ENCODE assay signal across 8 cellular contexts in the genomic region with DNA sequence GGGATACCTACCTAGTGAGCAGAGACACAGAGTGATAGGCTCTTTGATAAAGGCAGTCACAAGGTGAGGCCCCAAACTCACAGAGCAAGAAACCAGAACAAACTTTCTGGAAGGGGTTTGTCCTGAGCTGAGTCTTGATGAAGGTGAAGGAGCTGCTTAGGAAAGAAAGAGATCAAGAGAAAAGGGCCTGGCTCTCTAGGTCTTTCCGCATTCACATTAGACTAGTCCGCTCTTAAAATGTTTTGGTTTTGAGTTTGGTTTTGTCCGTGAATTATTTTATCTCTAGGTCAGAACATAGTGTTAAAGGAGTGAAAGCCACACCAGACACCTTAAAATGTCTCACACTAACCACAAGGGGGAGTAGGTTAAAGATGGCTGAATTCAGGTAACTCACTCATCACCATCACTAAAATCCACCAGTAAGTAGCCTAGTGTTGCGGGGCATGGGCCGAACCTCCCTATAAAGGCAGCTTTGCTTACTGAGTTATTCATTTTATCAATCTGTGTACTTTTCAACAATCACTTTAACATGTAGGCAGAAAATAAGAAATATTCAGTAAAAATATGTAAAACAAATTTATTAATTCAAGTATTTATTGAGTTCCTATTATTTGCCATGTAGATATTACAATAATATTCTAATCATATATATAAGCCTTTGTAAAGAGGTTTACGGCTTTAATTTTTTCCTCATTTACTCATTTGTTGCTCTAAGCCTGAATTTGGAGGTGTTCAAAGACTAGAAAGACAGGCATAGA.
DNase-seq lines count a peak whose midpoint lies in the region; ATAC-seq and TF ChIP-seq lines count a peak whose summit lies in the region.

No MANE protein-coding gene starts in this region.

- no peaks in the 10 kb centered on the region for H3K36me3 Mint-ChIP-seq in activated T-cell treated with anti-CD3 and anti-CD28 coated beads, Interleukin-2, amount 50 U/mL, for 24 hours (ENCODE audit: low read depth)

- H3K4me2 ChIP-seq in osteoblast (ENCODE audit: insufficient read depth, low read length): no peak overlapping the region

- peak; percentile 80 for ATAC-seq in GM21576 (IDR thresholded peaks at IDR 0.05; ENCODE audit: unreplicated experiment)
- peak; percentile 76 for ATAC-seq in esophagus mucosa

- no peaks in the 10 kb centered on the region for H3K36me3 ChIP-seq in osteoblast (ENCODE audit: insufficient read depth, low read length)

- H4K20me1 ChIP-seq in osteoblast (ENCODE audit: insufficient read depth, low read length): no peaks in the 10 kb centered on the region

- TF ChIP-seq CTCF in osteoblast (IDR thresholded peaks at IDR 0.05; ENCODE audit: extremely low read depth, low read depth, low read length): peak; percentile 53

- DNase-seq in activated T-cell treated with anti-CD3 and anti-CD28 coated beads, Interleukin-2, amount 50 U/mL, for 24 hours: peak; percentile 32
- no peak for DNase-seq in activated T-cell treated with anti-CD3 and anti-CD28 coated beads, Interleukin-2, amount 50 U/mL, for 48 hours
- peak; percentile 38 for DNase-seq in LHCN-M2 (ENCODE audit: low read depth)
- peak; percentile 24 for DNase-seq in SHP77 treated with DMSO at 0.1 percent for 48 hours (lab: John Stamatoyannopoulos, UW)
- DNase-seq in osteoblast (ENCODE audit: insufficient read length, low spot score, missing footprints): no peak
- DNase-seq in HuH-7 (ENCODE audit: low spot score): no peak

- peaks cover 37% of the 10 kb centered on the region for H3K27me3 Mint-ChIP-seq in activated T-cell treated with anti-CD3 and anti-CD28 coated beads, Interleukin-2, amount 50 U/mL, for 24 hours

- no peaks in the 10 kb centered on the region for H3K4me1 ChIP-seq in osteoblast (ENCODE audit: insufficient read depth, low read length)

- H2AFZ ChIP-seq in osteoblast (ENCODE audit: low read length): peak overlapping the region; percentile 81

- no peak overlapping the region for H3K27ac ChIP-seq in osteoblast (ENCODE audit: low read depth, low read length)

- H3K9me3 ChIP-seq in osteoblast (ENCODE audit: low read depth, low read length): no peaks in the 10 kb centered on the region

- no peaks in the 10 kb centered on the region for H3K79me2 ChIP-seq in osteoblast (ENCODE audit: insufficient read depth, low read length)

- H3K27me3 ChIP-seq in osteoblast (ENCODE audit: insufficient read depth, low read length): no peaks in the 10 kb centered on the region

- H3K4me3 Mint-ChIP-seq in activated T-cell treated with anti-CD3 and anti-CD28 coated beads, Interleukin-2, amount 50 U/mL, for 24 hours: no peak overlapping the region

- no peaks in the 10 kb centered on the region for H3K9me3 Mint-ChIP-seq in activated T-cell treated with anti-CD3 and anti-CD28 coated beads, Interleukin-2, amount 50 U/mL, for 24 hours

- no peak overlapping the region for H3K27ac Mint-ChIP-seq in activated T-cell treated with anti-CD3 and anti-CD28 coated beads, Interleukin-2, amount 50 U/mL, for 24 hours

- H3K4me1 Mint-ChIP-seq in activated T-cell treated with anti-CD3 and anti-CD28 coated beads, Interleukin-2, amount 50 U/mL, for 24 hours (ENCODE audit: low read depth): no peaks in the 10 kb centered on the region

- no peak overlapping the region for H3K4me3 ChIP-seq in osteoblast (ENCODE audit: insufficient read depth, low read length)

Comparison
In these comparisons a context has a peak if more than half of its experiments do, and no peak if none do; other contexts are left out.
1. DNase-seq: peak in activated T-cell treated with anti-CD3 and anti-CD28 coated beads, Interleukin-2, amount 50 U/mL, for 24 hours (single experiment), LHCN-M2 (single experiment) and SHP77 treated with DMSO at 0.1 percent for 48 hours (single experiment); none in activated T-cell treated with anti-CD3 and anti-CD28 coated beads, Interleukin-2, amount 50 U/mL, for 48 hours (0 of 2), osteoblast (single experiment) and HuH-7 (single experiment).